ENCODE assay signal across 10 cellular contexts in genomic region chr22:26430600-26430999, GRCh38. TPM values are rescaled to one million over a fixed set of nuclear protein-coding genes. Genes with fewer than 3 reads are reported as not detected.
DNase-seq lines count a peak whose midpoint lies in the region; ATAC-seq and TF ChIP-seq lines count a peak whose summit lies in the region.
"Had no signal": no experiment of that assay in that cellular context is flagged by ENCODE, and none has a peak within 500 bp of the region (broad histone marks: within the 10 kb centered on the region; RNA-seq: fewer than 3 reads in every experiment).

No MANE protein-coding gene starts in this region.

- no peaks in the 10 kb centered on the region for H3K9me3 ChIP-seq in DND-41 (ENCODE audit: insufficient read depth, low read length, severe bottlenecking)

- peaks cover 4% of the 10 kb centered on the region for H3K36me3 Mint-ChIP-seq in IgD-negative memory B cell
- H3K36me3 Mint-ChIP-seq in activated naive CD8-positive, alpha-beta T cell treated with anti-CD3 and anti-CD28 coated beads, Interleukin-2, amount 10 ng/mL, durations not matched to agents 7 days and 5 days = peaks cover 7% of the 10 kb centered on the region
- H3K36me3 Mint-ChIP-seq in naive thymus-derived CD8-positive, alpha-beta T cell = peaks cover 0 to 13% (median 8%) of the 10 kb centered on the region in 3 donors

- peaks cover 32% of the 10 kb centered on the region for H3K4me1 ChIP-seq in DND-41 (ENCODE audit: insufficient read depth, low read length)

- no peaks in the 10 kb centered on the region for H4K20me1 ChIP-seq in DND-41 (ENCODE audit: insufficient read depth, low read length)

- H3K4me2 ChIP-seq in DND-41 (ENCODE audit: insufficient read depth, low read length) = peak overlapping the region; percentile 68; the same call in 1 of the 2 replicates

- DNase-seq in DND-41 = no peak
- DNase-seq in activated naive CD8-positive, alpha-beta T cell treated with anti-CD3 and anti-CD28 coated beads, Interleukin-2, amount 10 ng/mL, durations not matched to agents 7 days and 5 days = no peak
- DNase-seq in naive thymus-derived CD8-positive, alpha-beta T cell = no peak
- no peak for DNase-seq in NCI-H2107 (lab: John Stamatoyannopoulos, UW)
- DNase-seq: NCI-H1092 treated with DMSO at 0.1 percent for 48 hours, NCI-H748 treated with DMSO at 0.1 percent for 48 hours had no signal

- no peak overlapping the region for H3K9ac ChIP-seq in DND-41 (ENCODE audit: low read depth, low read length)

- no peaks in the 10 kb centered on the region for H3K79me2 ChIP-seq in DND-41 (ENCODE audit: insufficient read depth, low read length)

- H3K4me1 Mint-ChIP-seq in IgD-negative memory B cell = peaks cover 34 to 41% (median 37%) of the 10 kb centered on the region in 3 donors
- peaks cover 55% of the 10 kb centered on the region for H3K4me1 Mint-ChIP-seq in activated naive CD8-positive, alpha-beta T cell treated with anti-CD3 and anti-CD28 coated beads, Interleukin-2, amount 10 ng/mL, durations not matched to agents 7 days and 5 days
- peaks cover 15 to 55% (median 37%) of the 10 kb centered on the region in 4 donors for H3K4me1 Mint-ChIP-seq in naive thymus-derived CD8-positive, alpha-beta T cell

- TF ChIP-seq CTCF in DND-41 (IDR thresholded peaks at IDR 0.05; ENCODE audit: borderline replicate concordance, extremely low read depth, low read length, poor library complexity, severe bottlenecking) = no peak

- POLR2A ChIA-PET in activated naive CD8-positive, alpha-beta T cell treated with anti-CD3 and anti-CD28 coated beads, Interleukin-2, amount 10 ng/mL, durations not matched to agents 7 days and 5 days (lab: Charles Lee) = interaction anchor here (0.8 to 2.8 kb wide), 4 partner anchors 53 to 242 kb away, joined by 3 to 25 read pairs (median 12); partner anchors contain the start of genes HPS4 and SRRD
- POLR2A ChIA-PET in naive thymus-derived CD8-positive, alpha-beta T cell (lab: Charles Lee) = interaction anchor here (1.0 to 3.8 kb wide), 4 partner anchors 11 to 241 kb away, joined by 3 to 28 read pairs (median 4); partner anchors contain the start of genes HPS4 and SRRD

- no peak overlapping the region for H3K27ac ChIP-seq in DND-41 (ENCODE audit: low read length)

- no peaks in the 10 kb centered on the region for H3K27me3 ChIP-seq in DND-41 (ENCODE audit: insufficient read depth, low read length, poor library complexity)

- TF ChIP-seq POLR2A in GM18505 (IDR thresholded peaks at IDR 0.05; ENCODE audit: borderline replicate concordance, extremely low read depth, insufficient read depth, insufficient read length) = no peak

- H3K4me3 Mint-ChIP-seq in IgD-negative memory B cell = peak overlapping the region; percentile 76 to 95 (median 92)
- H3K4me3 Mint-ChIP-seq in activated naive CD8-positive, alpha-beta T cell treated with anti-CD3 and anti-CD28 coated beads, Interleukin-2, amount 10 ng/mL, durations not matched to agents 7 days and 5 days = peak overlapping the region; percentile 92
- peak overlapping the region; percentile 49 to 93 (median 81) for H3K4me3 Mint-ChIP-seq in naive thymus-derived CD8-positive, alpha-beta T cell

- H3K4me3 ChIP-seq in DND-41 (ENCODE audit: low read depth in 1 of 2, low read length in 2 of 2) = no peak overlapping the region

- H3K27ac Mint-ChIP-seq in IgD-negative memory B cell = peak overlapping the region; percentile 33 to 96 (median 86)
- peak overlapping the region; percentile 92 for H3K27ac Mint-ChIP-seq in activated naive CD8-positive, alpha-beta T cell treated with anti-CD3 and anti-CD28 coated beads, Interleukin-2, amount 10 ng/mL, durations not matched to agents 7 days and 5 days
- peak overlapping the region in 9 of 10 donors; percentile 7 to 88 (median 68) for H3K27ac Mint-ChIP-seq in naive thymus-derived CD8-positive, alpha-beta T cell

- H3K36me3 ChIP-seq in DND-41 (ENCODE audit: insufficient read depth, low read length) = peaks cover 8% of the 10 kb centered on the region; the same call in 1 of the 2 replicates

- no peaks in the 10 kb centered on the region for H3K9me3 Mint-ChIP-seq in IgD-negative memory B cell
- no peaks in the 10 kb centered on the region for H3K9me3 Mint-ChIP-seq in activated naive CD8-positive, alpha-beta T cell treated with anti-CD3 and anti-CD28 coated beads, Interleukin-2, amount 10 ng/mL, durations not matched to agents 7 days and 5 days
- H3K9me3 Mint-ChIP-seq in naive thymus-derived CD8-positive, alpha-beta T cell = no peaks in the 10 kb centered on the region

- no peaks in the 10 kb centered on the region for H3K27me3 Mint-ChIP-seq in IgD-negative memory B cell
- H3K27me3 Mint-ChIP-seq in activated naive CD8-positive, alpha-beta T cell treated with anti-CD3 and anti-CD28 coated beads, Interleukin-2, amount 10 ng/mL, durations not matched to agents 7 days and 5 days = peaks cover 5% of the 10 kb centered on the region
- H3K27me3 Mint-ChIP-seq in naive thymus-derived CD8-positive, alpha-beta T cell = peaks cover 0 to 2% (median 0%) of the 10 kb centered on the region in 5 donors

- H2AFZ ChIP-seq in DND-41 (ENCODE audit: low read depth, low read length) = no peak overlapping the region

- no peak for ATAC-seq in DND-41 (ENCODE audit: insufficient read depth, low read depth)
- ATAC-seq in activated naive CD8-positive, alpha-beta T cell treated with anti-CD3 and anti-CD28 coated beads, Interleukin-2, amount 10 ng/mL, durations not matched to agents 7 days and 5 days (ENCODE audit: low read depth) = no peak
- no peak for ATAC-seq in naive thymus-derived CD8-positive, alpha-beta T cell
- no peak for ATAC-seq in HG03342 (IDR thresholded peaks at IDR 0.05; ENCODE audit: unreplicated experiment)
- ATAC-seq in GM18505 (IDR thresholded peaks at IDR 0.05; ENCODE audit: unreplicated experiment) = no peak
- no peak for ATAC-seq in GM19455 (IDR thresholded peaks at IDR 0.05; ENCODE audit: unreplicated experiment)

RNA-seq across cellular contexts. Expression of gene ASPHD2, which starts 1.5 kb away (rescaled TPM):
- 5.7 TPM for polyA plus RNA-seq in IgD-negative memory B cell
- total RNA-seq in activated naive CD8-positive, alpha-beta T cell treated with anti-CD3 and anti-CD28 coated beads, Interleukin-2, amount 10 ng/mL, durations not matched to agents 7 days and 5 days = 1 to 10 TPM; 9.0 to 9.3 TPM
- total RNA-seq in naive thymus-derived CD8-positive, alpha-beta T cell = 1 to 10 TPM; 2.9 to 3.5 TPM
- polyA plus RNA-seq in naive thymus-derived CD8-positive, alpha-beta T cell = 1 to 10 TPM; 2.3 to 3.1 (median 2.5) TPM

RNA-seq across cellular contexts. Expression of gene HPS4, which starts 53.0 kb away (rescaled TPM):
- polyA plus RNA-seq in IgD-negative memory B cell = 19.8 TPM
- total RNA-seq in activated naive CD8-positive, alpha-beta T cell treated with anti-CD3 and anti-CD28 coated beads, Interleukin-2, amount 10 ng/mL, durations not matched to agents 7 days and 5 days = 10 to 100 TPM; 42.6 to 48.2 TPM
- 10 to 100 TPM; 63.9 to 64.3 TPM for total RNA-seq in naive thymus-derived CD8-positive, alpha-beta T cell
- polyA plus RNA-seq in naive thymus-derived CD8-positive, alpha-beta T cell = 10 to 100 TPM; 10.5 to 18.4 (median 16.2) TPM

RNA-seq across cellular contexts. Expression of gene SRRD, which starts 53.1 kb away (rescaled TPM):
- 23.1 TPM for polyA plus RNA-seq in IgD-negative memory B cell
- 10 to 100 TPM; 18.9 to 19.2 TPM for total RNA-seq in activated naive CD8-positive, alpha-beta T cell treated with anti-CD3 and anti-CD28 coated beads, Interleukin-2, amount 10 ng/mL, durations not matched to agents 7 days and 5 days
- 10 to 100 TPM; 21.4 to 24.6 TPM for total RNA-seq in naive thymus-derived CD8-positive, alpha-beta T cell
- polyA plus RNA-seq in naive thymus-derived CD8-positive, alpha-beta T cell = 10 to 100 TPM; 17.1 to 27.0 (median 17.9) TPM
